ENCODE assay signal across 10 cellular contexts in genomic region chr22:24245584-24246561, GRCh38. TPM values are rescaled to one million over a fixed set of nuclear protein-coding genes. Genes with fewer than 3 reads are reported as not detected.
DNase-seq lines count a peak whose midpoint lies in the region; ATAC-seq and TF ChIP-seq lines count a peak whose summit lies in the region.
"Not testable (repeated sequence)": the region's sequence is repeated elsewhere in the genome, so short reads cannot be mapped to it uniquely, and the experiment has no call there.
"Had no signal": no experiment of that assay in that cellular context is flagged by ENCODE, and none has a peak within 500 bp of the region (broad histone marks: within the 10 kb centered on the region; RNA-seq: fewer than 3 reads in every experiment).

No MANE protein-coding gene starts in this region.

- peak overlapping the region in 22 of 59 donors; percentile 1 to 56 (median 38) for H3K4me3 ChIP-seq in dorsolateral prefrontal cortex
- H3K4me3 ChIP-seq in heart left ventricle: peak overlapping the region in 10 of 12 donors; percentile 9 to 65 (median 52)
- peak overlapping the region; percentile 40 for H3K4me3 ChIP-seq in lower lobe of right lung
- peak overlapping the region; percentile 30 for H3K4me3 ChIP-seq in psoas muscle
- H3K4me3 ChIP-seq in thoracic aorta: peak overlapping the region; percentile 40

- WGBS in heart left ventricle, 4 donors: 34 to 66% (median 44%) methylated on average over 9 to 18 of the region's 18 CpGs
- 42 to 55% (median 43%) methylated on average over 15 to 18 of the region's 18 CpGs for WGBS in psoas muscle, 3 donors

- peak in 1 of 2 donors; percentile 50 for TF ChIP-seq POLR2A in heart left ventricle (IDR thresholded peaks at IDR 0.05)

- intact Hi-C loops in dorsolateral prefrontal cortex (cut with DNase I): loop anchor here (10.0 kb wide), 1 partner anchor 61 kb away; the partner anchor contains the start of gene SUSD2 (in 2 of the 2)
- intact Hi-C loops in heart left ventricle (cut with DNase I): loop anchor here in 9 of 10 donors (2.0 to 10.0 kb wide), 9 partner anchors 37 to 259 kb away; no protein-coding TSS in a partner anchor
- intact Hi-C loops in lower lobe of right lung (cut with DNase I): not testable (repeated sequence)
- intact Hi-C loops in psoas muscle (cut with DNase I): loop anchor here (5.0 to 10.0 kb wide), 3 partner anchors 54 to 141 kb away; no protein-coding TSS in a partner anchor

- H3K4me1 ChIP-seq in heart left ventricle: peaks cover 5 to 58% (median 37%) of the 10 kb centered on the region in 12 donors
- H3K4me1 ChIP-seq in lower lobe of right lung: peaks cover 55% of the 10 kb centered on the region
- H3K4me1 ChIP-seq in psoas muscle: not testable (repeated sequence)
- H3K4me1 ChIP-seq in thoracic aorta (ENCODE audit: control insufficient read depth in 1 of 2, low read depth in 2 of 2): peaks cover 30 to 46% of the 10 kb centered on the region in 2 donors

- peak overlapping the region in 39 of 59 donors; percentile 1 to 88 (median 62) for H3K27ac ChIP-seq in dorsolateral prefrontal cortex
- peak overlapping the region; percentile 83 to 97 (median 88) for H3K27ac ChIP-seq in heart left ventricle
- H3K27ac ChIP-seq in lower lobe of right lung: peak overlapping the region; percentile 89
- peak overlapping the region; percentile 67 for H3K27ac ChIP-seq in psoas muscle
- H3K27ac ChIP-seq in thoracic aorta: peak overlapping the region; percentile 78 to 89

- TF ChIP-seq CTCF in dorsolateral prefrontal cortex (IDR thresholded peaks at IDR 0.05 in 54 of 56, conservative IDR thresholded peaks at IDR 0.05 in 2 of 56; ENCODE audit: low read depth in 1 of 56, partially characterized antibody in 56 of 56); heart left ventricle (IDR thresholded peaks at IDR 0.05); lower lobe of right lung (IDR thresholded peaks at IDR 0.05); psoas muscle (IDR thresholded peaks at IDR 0.05); thoracic aorta (IDR thresholded peaks at IDR 0.05): not testable (repeated sequence)

- H3K27me3 ChIP-seq in dorsolateral prefrontal cortex; heart left ventricle; lower lobe of right lung (ENCODE audit: low read depth); psoas muscle (ENCODE audit: insufficient read depth in 3 of 3, low read length in 2 of 3); thoracic aorta (replicated peaks; ENCODE audit: insufficient read depth): not testable (repeated sequence)

- peak; percentile 85 to 93 (median 88) for ATAC-seq in heart left ventricle
- peak; percentile 47 to 84 for ATAC-seq in lower lobe of right lung
- peak in 3 of 4 donors; percentile 65 to 79 (median 69) for ATAC-seq in psoas muscle
- ATAC-seq in thoracic aorta (ENCODE audit: insufficient number of reproducible peaks, low FRiP score, low read depth): peak; percentile 55

- not testable (repeated sequence) for H3K36me3 ChIP-seq in heart left ventricle; lower lobe of right lung; psoas muscle (ENCODE audit: insufficient read depth in 1 of 2, low read depth in 1 of 2); thoracic aorta

- DNase-seq in AG08396 (ENCODE audit: low spot score) (peak; percentile 42), LHCN-M2 (ENCODE audit: low read depth) (peak; percentile 66), amniotic epithelial cell (ENCODE audit: low read depth) (peak; percentile 89), heart left ventricle (peak; percentile 72 to 95 (median 89)), lower lobe of right lung (peak; percentile 77), psoas muscle (peak; percentile 89 to 93), thoracic aorta (ENCODE audit: low spot score) (peak; percentile 49)
- DNase-seq in dorsolateral prefrontal cortex: not testable (repeated sequence)

- not testable (repeated sequence) for H3K9me3 ChIP-seq in heart left ventricle, lower lobe of right lung, psoas muscle, thoracic aorta

RNA-seq across cellular contexts. Expression of gene GGT5, which starts 1.0 kb away (rescaled TPM):
- total RNA-seq in LHCN-M2 (2014; rRNA removed): 28.0 and 39.4 TPM in 2 replicates
- polyA plus RNA-seq in LHCN-M2 (2012): 30.2 TPM
- 10 to 100 TPM in 113 of 120 experiments, 1 to 10 TPM in 7; 5.9 to 50.2 (median 18.8) TPM for total RNA-seq in dorsolateral prefrontal cortex
- total RNA-seq in heart left ventricle: 10 to 100 TPM in 7 of 9 donors, 1 to 10 TPM in 2; 6.1 to 71.5 (median 15.5) TPM
- 10 to 100 TPM; 30.9 to 41.6 TPM for polyA plus RNA-seq in heart left ventricle
- 29.4 TPM for total RNA-seq in lower lobe of right lung
- 10 to 100 TPM in 2 of 4 donors, 1 to 10 TPM in 2; 7.3 to 11.3 (median 9.0) TPM for total RNA-seq in psoas muscle
- 10 to 100 TPM in 1 of 3 donors, 1 to 10 TPM in 2; 9.3 to 13.7 (median 9.8) TPM for polyA plus RNA-seq in psoas muscle
- total RNA-seq in thoracic aorta: 100 to 1,000 TPM in 1 of 2 donors, 10 to 100 TPM in 1; 81.3 to 175 TPM
- total RNA-seq: activated naive CD4-positive, alpha-beta T cell treated with anti-CD3 and anti-CD28 coated beads for 36 hours; GM23338 had no signal
- polyA plus RNA-seq: GM23338 had no signal

RNA-seq across cellular contexts. Expression of gene SPECC1L, which starts 24.8 kb away (rescaled TPM):
- total RNA-seq in LHCN-M2 (2014; rRNA removed) (34.0 and 39.9 TPM in 2 replicates), dorsolateral prefrontal cortex (100 to 1,000 TPM in 29 of 120 experiments, 10 to 100 TPM in 91; 59.5 to 136 (median 91.9) TPM), heart left ventricle (10 to 100 TPM; 25.4 to 65.3 (median 52.8) TPM), lower lobe of right lung (69.9 TPM), psoas muscle (10 to 100 TPM; 23.6 to 29.9 (median 28.5) TPM), thoracic aorta (10 to 100 TPM; 49.4 to 50.0 TPM)
- polyA plus RNA-seq in LHCN-M2 (2012): 20.2 TPM
- polyA plus RNA-seq in heart left ventricle (10 to 100 TPM in 1 of 2 donors, 1 to 10 TPM in 1; 9.8 to 22.3 TPM), psoas muscle (10 to 100 TPM in 1 of 3 donors, 1 to 10 TPM in 2; 6.8 to 17.6 (median 7.8) TPM)
